In genomic region chr10:132971448-132972148, GRCh38 we compare ENCODE assay signal across 1 cellular context.
TF ChIP-seq lines count a peak whose summit lies in the region.

No MANE protein-coding gene starts in this region.

TF ChIP-seq in WTC11, 78 proteins besides CTCF, POLR2A, EP300 and RAD21 (continued from another document):
- TF ChIP-seq ARID4B (CRISPR knock-in tag; IDR thresholded peaks at IDR 0.05; ENCODE audit: borderline replicate concordance) (no peak), SMAD4 (CRISPR knock-in tag; IDR thresholded peaks at IDR 0.05) (no peak), MXD4 (CRISPR knock-in tag; IDR thresholded peaks at IDR 0.05; ENCODE audit: borderline replicate concordance) (no peak), OVOL2 (CRISPR knock-in tag; IDR thresholded peaks at IDR 0.05; ENCODE audit: borderline replicate concordance) (no peak)
